Comparison of ENCODE assay signal across 24 cellular contexts in genomic region chr11:26677566-26677965, GRCh38. TPM values are rescaled to one million over a fixed set of nuclear protein-coding genes. Genes with fewer than 3 reads are reported as not detected.
"Had no signal": no experiment of that assay in that cellular context is flagged by ENCODE, and none has a peak within 500 bp of the region (broad histone marks: within the 10 kb centered on the region; RNA-seq: fewer than 3 reads in every experiment).

No MANE protein-coding gene starts in this region.

- H3K4me1 Mint-ChIP-seq: natural killer cell; stimulated activated effector memory CD8-positive, alpha-beta T cell treated with anti-CD3 and anti-CD28 coated beads, Interleukin-12 subunit alpha, Interleukin-12 subunit beta, amount 100 ng/mL, for 72 hours; T-helper 17 cell had no signal

- H3K36me3 Mint-ChIP-seq: natural killer cell; stimulated activated effector memory CD8-positive, alpha-beta T cell treated with anti-CD3 and anti-CD28 coated beads, Interleukin-12 subunit alpha, Interleukin-12 subunit beta, amount 100 ng/mL, for 72 hours had no signal

- H3K27me3 Mint-ChIP-seq: T-helper 17 cell had no signal

- DNase-seq: activated CD4-positive, alpha-beta T cell treated with anti-CD3 and anti-CD28 coated beads for 1 hour; activated effector memory CD4-positive, alpha-beta T cell treated with anti-CD3 and anti-CD28 coated beads, Interleukin-2, amount 50 U/mL, for 16 hours; activated naive CD4-positive, alpha-beta T cell treated with anti-CD3 and anti-CD28 coated beads, Interleukin-2, amount 50 U/mL, for 16 hours; activated T-cell treated with anti-CD3 and anti-CD28 coated beads, Interleukin-2, amount 50 U/mL, for 72 hours; aorta; cerebellar nuclear complex; cortex of kidney; hippocampal formation; lower lobe of right lung; natural killer cell; pancreas; stimulated activated CD4-positive, alpha-beta T cell treated with anti-CD3 and anti-CD28 coated beads, Interleukin-4, amount 100 ng/mL, for 24 hours; stomach; T-helper 17 cell; testis had no signal

- H3K36me3 ChIP-seq: esophagus muscularis mucosa, lower lobe of right lung, neutrophil, pancreas, stomach, WERI-Rb-1 had no signal

- H3K27ac Mint-ChIP-seq: activated T-cell treated with anti-CD3 and anti-CD28 coated beads, Interleukin-2, amount 50 U/mL, for 72 hours; natural killer cell; stimulated activated effector memory CD8-positive, alpha-beta T cell treated with anti-CD3 and anti-CD28 coated beads, Interleukin-12 subunit alpha, Interleukin-12 subunit beta, amount 100 ng/mL, for 72 hours; T-helper 17 cell had no signal

- H3K27ac ChIP-seq: esophagus muscularis mucosa, lower lobe of right lung, neutrophil, pancreas, stomach, testis, WERI-Rb-1 had no signal

- H3K4me3 ChIP-seq: esophagus muscularis mucosa, lower lobe of right lung, pancreas, stomach, testis had no signal

- H3K4me3 Mint-ChIP-seq: activated T-cell treated with anti-CD3 and anti-CD28 coated beads, Interleukin-2, amount 50 U/mL, for 72 hours; natural killer cell; stimulated activated effector memory CD8-positive, alpha-beta T cell treated with anti-CD3 and anti-CD28 coated beads, Interleukin-12 subunit alpha, Interleukin-12 subunit beta, amount 100 ng/mL, for 72 hours; T-helper 17 cell had no signal

- FAIRE-seq: endometrium, islet of Langerhans, pancreas had no signal

- H3K9me3 ChIP-seq: esophagus muscularis mucosa, lower lobe of right lung, neutrophil, pancreas, stomach, testis had no signal

- ATAC-seq: activated T-cell treated with anti-CD3 and anti-CD28 coated beads, Interleukin-2, amount 50 U/mL, for 72 hours; lower lobe of right lung; natural killer cell; pancreas; sciatic nerve; stimulated activated effector memory CD8-positive, alpha-beta T cell treated with anti-CD3 and anti-CD28 coated beads, Interleukin-12 subunit alpha, Interleukin-12 subunit beta, amount 100 ng/mL, for 72 hours; T-helper 17 cell had no signal

- H3K4me1 ChIP-seq: lower lobe of right lung, pancreas, stomach, testis had no signal

- H3K27me3 ChIP-seq: esophagus muscularis mucosa, neutrophil, pancreas, stomach, testis had no signal

RNA-seq across cellular contexts. Expression of gene SLC5A12, which starts 44.3 kb away (rescaled TPM):
- total RNA-seq: activated CD8-positive, alpha-beta memory T cell treated with anti-CD3 and anti-CD28 coated beads for 36 hours; activated T-cell treated with anti-CD3 and anti-CD28 coated beads, Interleukin-2, amount 50 U/mL, for 72 hours; aorta; esophagus muscularis mucosa; lower lobe of right lung; natural killer cell; pulmonary artery endothelial cell; T-helper 17 cell had no signal
- polyA plus RNA-seq: pancreas, stomach had no signal
